In the genomic region with DNA sequence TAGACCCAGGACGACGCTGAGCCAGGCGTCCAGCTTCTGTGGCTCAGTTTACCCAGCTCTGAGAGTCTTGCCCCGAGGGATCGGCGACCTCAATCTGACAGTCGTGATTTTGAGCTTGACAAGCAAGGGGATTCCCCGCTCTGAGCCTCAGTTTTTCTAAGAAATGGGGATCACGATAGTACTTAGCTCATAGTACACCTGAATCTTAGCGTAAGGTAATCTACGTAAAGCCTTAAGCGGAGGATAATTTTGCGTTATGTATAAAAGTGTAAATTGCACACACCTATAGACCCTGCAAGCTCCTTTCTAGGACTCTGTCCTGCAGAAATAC, we compare ENCODE assay signal across 8 cellular contexts. TPM values are rescaled to one million over a fixed set of nuclear protein-coding genes. Genes with fewer than 3 reads are reported as not detected.
DNase-seq lines count a peak whose midpoint lies in the region; ATAC-seq and TF ChIP-seq lines count a peak whose summit lies in the region.

No MANE protein-coding gene starts in this region.

- peak overlapping the region; percentile 91 to 99 (median 98) for H3K27ac Mint-ChIP-seq in CD4-positive, alpha-beta memory T cell
- H3K27ac Mint-ChIP-seq in chondrocyte (ENCODE audit: unreplicated experiment) = no peak overlapping the region
- H3K27ac Mint-ChIP-seq in nephron progenitor cell = no peak overlapping the region

- peaks cover 19% of the 10 kb centered on the region for H3K4me1 ChIP-seq in CD4-positive, alpha-beta memory T cell (ENCODE audit: insufficient read depth, low read length)

- intact Hi-C loops in CD4-positive, alpha-beta memory T cell (cut with micrococcal nuclease) = loop anchor here (1.0 to 10.0 kb wide), 6 partner anchors 97 to 719 kb away; a partner anchor contains a TSS

- ATAC-seq in HG03439 (IDR thresholded peaks at IDR 0.05; ENCODE audit: unreplicated experiment) = peak; percentile 16
- ATAC-seq in esophagus mucosa = no peak
- no peak for ATAC-seq in HG03342 (IDR thresholded peaks at IDR 0.05; ENCODE audit: unreplicated experiment)

- POLR2A ChIA-PET in CD4-positive, alpha-beta memory T cell (lab: Charles Lee; ENCODE audit: partially characterized antibody) = interaction anchor here (1.1 to 1.3 kb wide), 2 partner anchors 97 to 139 kb away, joined by 3 to 9 read pairs; a partner anchor contains a TSS

- peaks cover 0 to 6% (median 0%) of the 10 kb centered on the region in 8 donors for H3K9me3 Mint-ChIP-seq in CD4-positive, alpha-beta memory T cell
- H3K9me3 Mint-ChIP-seq in chondrocyte (ENCODE audit: low read depth) = no peaks in the 10 kb centered on the region
- H3K9me3 Mint-ChIP-seq in nephron progenitor cell = no peaks in the 10 kb centered on the region

- H3K4me1 Mint-ChIP-seq in CD4-positive, alpha-beta memory T cell = peaks cover 18 to 28% (median 22%) of the 10 kb centered on the region in 4 donors
- peaks cover 22% of the 10 kb centered on the region for H3K4me1 Mint-ChIP-seq in chondrocyte (ENCODE audit: low read depth)
- peaks cover 34% of the 10 kb centered on the region for H3K4me1 Mint-ChIP-seq in nephron progenitor cell

- CTCF ChIA-PET in CD4-positive, alpha-beta memory T cell (lab: Charles Lee; ENCODE audit: partially characterized antibody) = interaction anchor here (0.5 to 4.7 kb wide), 6 partner anchors 15 to 181 kb away, joined by 3 to 37 read pairs (median 4); no protein-coding TSS in a partner anchor

- H3K9me3 ChIP-seq in CD4-positive, alpha-beta memory T cell (ENCODE audit: control insufficient read depth in 1 of 2, low read length in 2 of 2) = no peaks in the 10 kb centered on the region

- H3K27me3 Mint-ChIP-seq in CD4-positive, alpha-beta memory T cell = no peaks in the 10 kb centered on the region
- H3K27me3 Mint-ChIP-seq in chondrocyte (ENCODE audit: low read depth) (no peaks in the 10 kb centered on the region), nephron progenitor cell (ENCODE audit: low read depth, poor library complexity) (no peaks in the 10 kb centered on the region)

- TF ChIP-seq CTCF in chondrocyte (IDR thresholded peaks at IDR 0.05) (no peak), nephron progenitor cell (IDR thresholded peaks at IDR 0.05) (no peak)

- H3K4me3 Mint-ChIP-seq in CD4-positive, alpha-beta memory T cell = peak overlapping the region; percentile 91 to 95 (median 92)
- H3K4me3 Mint-ChIP-seq in chondrocyte (ENCODE audit: unreplicated experiment) (peak overlapping the region; percentile 83), nephron progenitor cell (peak overlapping the region; percentile 90)

- no peak for DNase-seq in CD4-positive, alpha-beta memory T cell
- DNase-seq in chondrocyte (ENCODE audit: low spot score) (no peak), nephron progenitor cell (no peak), foreskin melanocyte (no peak), AG08395 (ENCODE audit: low spot score) (no peak)

- peak overlapping the region; percentile 57 to 70 for H3K4me3 ChIP-seq in CD4-positive, alpha-beta memory T cell (ENCODE audit: low read length in 2 of 2)

- no peaks in the 10 kb centered on the region for H3K27me3 ChIP-seq in CD4-positive, alpha-beta memory T cell (ENCODE audit: insufficient read depth, low read length)

- H3K36me3 ChIP-seq in CD4-positive, alpha-beta memory T cell (ENCODE audit: insufficient read depth, low read length) = peaks cover 20% of the 10 kb centered on the region

- peaks cover 6 to 46% of the 10 kb centered on the region in 2 donors for H3K36me3 Mint-ChIP-seq in CD4-positive, alpha-beta memory T cell
- peaks cover 11% of the 10 kb centered on the region for H3K36me3 Mint-ChIP-seq in chondrocyte (ENCODE audit: low read depth)
- peaks cover 47% of the 10 kb centered on the region for H3K36me3 Mint-ChIP-seq in nephron progenitor cell (ENCODE audit: low read depth)

- peak overlapping the region; percentile 92 for H3K27ac ChIP-seq in CD4-positive, alpha-beta memory T cell (ENCODE audit: low read depth, low read length)

RNA-seq across cellular contexts. Expression of a gene that starts 0.3 kb away (rescaled TPM):
- 10 to 100 TPM; 10.0 to 11.0 TPM for total RNA-seq in CD4-positive, alpha-beta memory T cell
- 1 to 10 TPM; 1.9 to 4.2 TPM for polyA plus RNA-seq in CD4-positive, alpha-beta memory T cell
- total RNA-seq in chondrocyte (11.7 to 14.1 TPM (median 13.7 TPM) in 3 replicates), esophagus mucosa (55.2 TPM)

RNA-seq across cellular contexts. Expression of a gene that starts 0.6 kb away (rescaled TPM):
- 10 to 100 TPM; 16.0 to 16.9 TPM for total RNA-seq in CD4-positive, alpha-beta memory T cell
- polyA plus RNA-seq in CD4-positive, alpha-beta memory T cell = 10 to 100 TPM; 17.2 to 30.2 TPM
- total RNA-seq in chondrocyte = 22.6 to 29.1 TPM (median 23.3 TPM) in 3 replicates
- total RNA-seq in esophagus mucosa = 74.2 TPM

Comparison
In these comparisons a context has a peak if more than half of its experiments do, and no peak if none do; other contexts are left out.
1. H3K27ac Mint-ChIP-seq: peak in CD4-positive, alpha-beta memory T cell (7 of 7); none in chondrocyte (single experiment) and nephron progenitor cell (single experiment).
2. Peak in every context shown above with its lines, with median percentiles within 50 percentile points of each other: H3K4me3 Mint-ChIP-seq.